ENCODE assay signal across 27 cellular contexts in the genomic region with DNA sequence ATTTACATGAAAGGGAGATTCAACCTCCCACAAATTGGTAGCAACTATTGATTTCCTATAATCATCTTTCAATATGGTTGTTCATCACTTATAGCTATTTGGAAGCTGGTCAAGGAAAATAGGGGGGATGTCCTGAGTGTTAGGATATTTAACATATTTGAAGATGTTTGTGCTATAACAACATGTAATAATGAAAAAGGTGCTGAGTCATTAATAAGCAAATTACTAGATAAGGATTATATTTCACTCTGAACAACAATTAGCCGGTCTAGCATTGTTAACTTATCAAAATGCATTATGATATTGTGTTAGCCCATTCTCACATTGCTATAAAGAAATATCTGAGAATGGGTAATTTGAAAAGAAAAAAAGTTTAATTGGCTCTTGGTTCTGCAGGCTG.
DNase-seq lines count a peak whose midpoint lies in the region; ATAC-seq, FAIRE-seq and TF ChIP-seq lines count a peak whose summit lies in the region.
"Had no signal": no experiment of that assay in that cellular context is flagged by ENCODE, and none has a peak within 500 bp of the region (broad histone marks: within the 10 kb centered on the region; RNA-seq: fewer than 3 reads in every experiment).

No MANE protein-coding gene starts in this region.

- in situ Hi-C loops in HepG2 (cut with HindIII; ENCODE audit: extremely low pct_ligation_motif_present, low pct_unique_long_range_greater_than_20kb) = no loop called here
- in situ Hi-C loops in IMR-90 (cut with MboI; ENCODE audit: low sequenced_read_pairs) = no loop called here

- TF ChIP-seq POLR2A in HepG2 (IDR thresholded peaks at IDR 0.05; ENCODE audit: insufficient read depth in 1 of 2, low read depth in 2 of 2, low read length in 2 of 2) (no peak), right lobe of liver (IDR thresholded peaks at IDR 0.05) (no peak), IMR-90 (IDR thresholded peaks at IDR 0.05; ENCODE audit: low read depth, low read length) (no peak), gastroesophageal sphincter (IDR thresholded peaks at IDR 0.05) (no peak)

- POLR2A ChIA-PET in HepG2 (lab: Yijun Ruan, JAX) (no interaction called here), IMR-90 (lab: Charles Lee; ENCODE audit: unreplicated experiment) (no interaction called here)

- intact Hi-C loops in HepG2 (cut with micrococcal nuclease; ENCODE audit: unreplicated experiment) = no loop called here
- intact Hi-C loops in right lobe of liver (cut with DNase I) = no loop called here
- intact Hi-C loops in IMR-90 (cut with micrococcal nuclease) = no loop called here

- no peaks in the 10 kb centered on the region for H3K27me3 ChIP-seq in HepG2 (ENCODE audit: control insufficient read depth in 1 of 2, insufficient read depth in 2 of 2, low read length in 2 of 2)
- H3K27me3 ChIP-seq in right lobe of liver = no peaks in the 10 kb centered on the region
- no peaks in the 10 kb centered on the region for H3K27me3 ChIP-seq in IMR-90 (ENCODE audit: control insufficient read depth, insufficient read depth, low read length)
- H3K27me3 ChIP-seq in endodermal cell (ENCODE audit: control insufficient read depth, insufficient read depth, low read length, poor library complexity, severe bottlenecking) = no peaks in the 10 kb centered on the region
- H3K27me3 ChIP-seq in gastroesophageal sphincter = no peaks in the 10 kb centered on the region
- H3K27me3 ChIP-seq: BE2C, BLaER1 had no signal

- no peak overlapping the region for H3K56ac ChIP-seq in IMR-90 (ENCODE audit: extremely low read depth, insufficient read depth, low read length)

- H2AK5ac ChIP-seq in IMR-90 (ENCODE audit: low read depth, low read length) = no peak overlapping the region

- no peak overlapping the region for H2BK20ac ChIP-seq in IMR-90 (ENCODE audit: low read depth, low read length)

- no peak overlapping the region for H2BK120ac ChIP-seq in IMR-90 (ENCODE audit: low read depth, low read length)

- H2BK5ac ChIP-seq in IMR-90 (ENCODE audit: low read depth, low read length, poor library complexity, severe bottlenecking) = no peak overlapping the region

- H3K18ac ChIP-seq in IMR-90 (ENCODE audit: low read depth, low read length) = no peak overlapping the region

- no peak overlapping the region for H4K5ac ChIP-seq in IMR-90 (ENCODE audit: low read depth, low read length)

- H3K4me3 ChIP-seq in HepG2 (replicated peaks in 1 of 3; ENCODE audit: insufficient read depth in 1 of 3, low read depth in 2 of 3, low read length in 3 of 3) (no peak overlapping the region), right lobe of liver (no peak overlapping the region), IMR-90 (ENCODE audit: insufficient read depth, low read depth, low read length) (no peak overlapping the region), endodermal cell (ENCODE audit: low read length) (no peak overlapping the region), gastroesophageal sphincter (no peak overlapping the region)
- H3K4me3 ChIP-seq: BLaER1, GM12878 had no signal

- H3K23ac ChIP-seq in IMR-90 (ENCODE audit: low read depth, low read length) = no peak overlapping the region

- CTCF ChIA-PET in HepG2 (lab: Yijun Ruan, JAX; ENCODE audit: low intra/inter-chr PET ratio, low total read pairs) = no interaction called here
- CTCF ChIA-PET in IMR-90 (lab: Yijun Ruan, JAX) = no interaction called here

- no peaks in the 10 kb centered on the region for H3K79me2 ChIP-seq in HepG2 (ENCODE audit: insufficient read depth, low read length)

- H3K27me3 Mint-ChIP-seq in endodermal cell (ENCODE audit: insufficient read depth) = no peaks in the 10 kb centered on the region
- H3K27me3 Mint-ChIP-seq: CD4-positive, alpha-beta memory T cell; CD4-positive, CD25-positive, alpha-beta regulatory T cell; CD8-positive, alpha-beta memory T cell had no signal

- dilution Hi-C loops in IMR-90 (cut with HindIII; ENCODE audit: low sequenced_read_pairs, unreplicated experiment) = no loop called here

- no peaks in the 10 kb centered on the region for H3K36me3 Mint-ChIP-seq in endodermal cell (ENCODE audit: low read depth)
- H3K36me3 Mint-ChIP-seq: CD14-positive monocyte; CD4-positive, alpha-beta memory T cell; CD4-positive, CD25-positive, alpha-beta regulatory T cell; CD8-positive, alpha-beta memory T cell had no signal

- TF ChIP-seq RAD21 in HepG2 (CRISPR knock-in tag; IDR thresholded peaks at IDR 0.05) (no peak), IMR-90 (IDR thresholded peaks at IDR 0.05; ENCODE audit: low read length) (no peak)

- H3K27ac Mint-ChIP-seq in endodermal cell = peak overlapping the region; percentile 27
- H3K27ac Mint-ChIP-seq: CD14-positive monocyte; CD4-positive, alpha-beta memory T cell; CD4-positive, CD25-positive, alpha-beta regulatory T cell; CD8-positive, alpha-beta memory T cell had no signal

- FAIRE-seq in HepG2 (lab: Jason Lieb, UNC) = no peak
- FAIRE-seq: GM12878, GM12892, GM18507, GM19239 had no signal

- H3K9me3 Mint-ChIP-seq in endodermal cell = peaks cover 2% of the 10 kb centered on the region

- H2AK9ac ChIP-seq in IMR-90 (replicated peaks; ENCODE audit: low read depth, low read length, poor library complexity) = no peak overlapping the region

- WGBS in HepG2 (ENCODE audit: low lambda C conversion rate) = 0% methylated on average over 1 of the region's 1 CpG
- 76% methylated on average over 1 of the region's 1 CpG for WGBS in right lobe of liver (ENCODE audit: insufficient coverage, low coverage, low lambda C conversion rate, missing lambda C conversion rate)
- WGBS in IMR-90 (ENCODE audit: extremely low coverage in 2 of 2, insufficient read length in 1 of 2), 2 experiments = no CpG with 5 or more reads among the region's 1 CpG
- WGBS in endodermal cell (ENCODE audit: insufficient coverage in 1 of 2, insufficient read length in 1 of 2), 2 experiments = no CpG with 5 or more reads among the region's 1 CpG
- WGBS in gastroesophageal sphincter (ENCODE audit: low coverage in 1 of 2), 2 donors = 88 to 100% methylated on average over 1 of the region's 1 CpG

- H2AFZ ChIP-seq in HepG2 (ENCODE audit: low read length) = no peak overlapping the region
- H2AFZ ChIP-seq in IMR-90 (replicated peaks; ENCODE audit: low read length, poor library complexity) = no peak overlapping the region

- DNase-seq in HepG2 (ENCODE audit: low spot score) (no peak), right lobe of liver (no peak), IMR-90 (no peak), endodermal cell (no peak)
- DNase-seq: ACHN; BE2C; C1 segment of cervical spinal cord; CD4-positive, alpha-beta memory T cell; CD4-positive, CD25-positive, alpha-beta regulatory T cell; CD8-positive, alpha-beta memory T cell; COR-L47; DMS 273 treated with DMSO at 0.1 percent for 48 hours; DMS153; DMS53; DMS79; DND-41; EL; GDM1 had no signal

- H3K4me1 ChIP-seq in HepG2 (ENCODE audit: insufficient read depth, low read length) (no peaks in the 10 kb centered on the region), right lobe of liver (peaks cover 0 to 5% (median 0%) of the 10 kb centered on the region in 4 donors), IMR-90 (ENCODE audit: control insufficient read depth, insufficient read depth, low read length) (no peaks in the 10 kb centered on the region), endodermal cell (ENCODE audit: control insufficient read depth, insufficient read depth, low read length) (no peaks in the 10 kb centered on the region), gastroesophageal sphincter (no peaks in the 10 kb centered on the region)
- H3K4me1 ChIP-seq: BE2C, BLaER1 had no signal

- H2BK15ac ChIP-seq in IMR-90 (ENCODE audit: low read depth, low read length) = no peak overlapping the region

- H4K20me1 ChIP-seq in HepG2 (ENCODE audit: insufficient read depth, low read length) = no peaks in the 10 kb centered on the region
- H4K20me1 ChIP-seq in IMR-90 (ENCODE audit: insufficient read depth, low read length) = no peaks in the 10 kb centered on the region
- H4K20me1 ChIP-seq: BLaER1 had no signal

- no peak overlapping the region for H3K14ac ChIP-seq in IMR-90 (replicated peaks; ENCODE audit: low read depth, low read length)

- H4K8ac ChIP-seq in IMR-90 (ENCODE audit: low read depth in 2 of 2, low read length in 2 of 2) = no peak overlapping the region

- no peak for TF ChIP-seq EP300 in HepG2 (IDR thresholded peaks at IDR 0.05; ENCODE audit: low read depth in 2 of 2, low read length in 2 of 2)
- TF ChIP-seq EP300 in HepG2 (CRISPR knock-in tag; IDR thresholded peaks at IDR 0.05; ENCODE audit: borderline replicate concordance) = no peak
- no peak for TF ChIP-seq EP300 in gastroesophageal sphincter (IDR thresholded peaks at IDR 0.05)

- no peaks in the 10 kb centered on the region for H3K4me1 Mint-ChIP-seq in endodermal cell
- H3K4me1 Mint-ChIP-seq: CD14-positive monocyte; CD4-positive, alpha-beta memory T cell; CD4-positive, CD25-positive, alpha-beta regulatory T cell; CD8-positive, alpha-beta memory T cell had no signal

- no peak overlapping the region for H3K27ac ChIP-seq in HepG2 (ENCODE audit: extremely low read length, insufficient read depth, low read length)
- no peak overlapping the region for H3K27ac ChIP-seq in right lobe of liver
- no peak overlapping the region for H3K27ac ChIP-seq in IMR-90 (ENCODE audit: insufficient read depth, low read length)
- H3K27ac ChIP-seq in endodermal cell (ENCODE audit: low read depth, low read length) = no peak overlapping the region
- no peak overlapping the region for H3K27ac ChIP-seq in gastroesophageal sphincter
- H3K27ac ChIP-seq: 22Rv1, BLaER1 had no signal

- H3K4ac ChIP-seq in IMR-90 (ENCODE audit: low read depth, low read length) = no peak overlapping the region

- ATAC-seq in HepG2 = no peak
- ATAC-seq in right lobe of liver = no peak
- no peak for ATAC-seq in IMR-90 (ENCODE audit: low read depth)
- ATAC-seq in gastroesophageal sphincter = no peak
- ATAC-seq in HG03095 (IDR thresholded peaks at IDR 0.05; ENCODE audit: unreplicated experiment) = no peak
- ATAC-seq: GM12878 had no signal

- no peaks in the 10 kb centered on the region for H3K36me3 ChIP-seq in HepG2 (replicated peaks in 1 of 2; ENCODE audit: control insufficient read depth in 1 of 2, insufficient read depth in 2 of 2, low read length in 2 of 2)
- no peaks in the 10 kb centered on the region for H3K36me3 ChIP-seq in right lobe of liver
- no peaks in the 10 kb centered on the region for H3K36me3 ChIP-seq in IMR-90 (ENCODE audit: control insufficient read depth, insufficient read depth, low read length)
- no peaks in the 10 kb centered on the region for H3K36me3 ChIP-seq in endodermal cell (ENCODE audit: control insufficient read depth, insufficient read depth, low read length)
- H3K36me3 ChIP-seq in gastroesophageal sphincter = no peaks in the 10 kb centered on the region
- H3K36me3 ChIP-seq: BE2C, BLaER1 had no signal

- BruUV-seq in HepG2 (replicated peaks; lab: Mats Ljungman, UMichigan) (no TSS peak), IMR-90 (replicated peaks; lab: Mats Ljungman, UMichigan) (no TSS peak)

- no peak overlapping the region for H4K91ac ChIP-seq in IMR-90 (ENCODE audit: insufficient read depth, low read depth, low read length)

- peaks cover 27% of the 10 kb centered on the region for H3K9me3 ChIP-seq in HepG2 (ENCODE audit: low read length)
- H3K9me3 ChIP-seq in right lobe of liver = no peaks in the 10 kb centered on the region
- H3K9me3 ChIP-seq in IMR-90 (ENCODE audit: control insufficient read depth, insufficient read depth, low read length) = peaks cover 5% of the 10 kb centered on the region
- no peaks in the 10 kb centered on the region for H3K9me3 ChIP-seq in endodermal cell (ENCODE audit: control insufficient read depth, low read length)
- no peaks in the 10 kb centered on the region for H3K9me3 ChIP-seq in gastroesophageal sphincter
- H3K9me3 ChIP-seq: BE2C, BLaER1 had no signal

- TF ChIP-seq CTCF in HepG2 (CRISPR knock-in tag; IDR thresholded peaks at IDR 0.05) = no peak
- no peak for TF ChIP-seq CTCF in right lobe of liver (IDR thresholded peaks at IDR 0.05)
- no peak for TF ChIP-seq CTCF in IMR-90 (conservative IDR thresholded peaks at IDR 0.05; ENCODE audit: low read depth, low read length)
- TF ChIP-seq CTCF in endodermal cell (conservative IDR thresholded peaks at IDR 0.05) = no peak
- no peak for TF ChIP-seq CTCF in gastroesophageal sphincter (IDR thresholded peaks at IDR 0.05)

- H3K9ac ChIP-seq in HepG2 (ENCODE audit: insufficient read depth, low read depth, low read length) (no peak overlapping the region), IMR-90 (ENCODE audit: low read depth, low read length) (no peak overlapping the region), endodermal cell (ENCODE audit: extremely low read depth, low read length, poor library complexity, severe bottlenecking) (no peak overlapping the region)
- H3K9ac ChIP-seq: BLaER1 had no signal

- H3K4me2 ChIP-seq in HepG2 (ENCODE audit: low read depth, low read length) (no peak overlapping the region), IMR-90 (ENCODE audit: low read depth, low read length) (no peak overlapping the region)
- H3K4me2 ChIP-seq: BLaER1 had no signal

- no peaks in the 10 kb centered on the region for H3K79me1 ChIP-seq in IMR-90 (ENCODE audit: low read depth in 1 of 2, low read length in 2 of 2)

- H3K4me3 Mint-ChIP-seq in endodermal cell = no peak overlapping the region
- H3K4me3 Mint-ChIP-seq: CD14-positive monocyte; CD4-positive, alpha-beta memory T cell; CD4-positive, CD25-positive, alpha-beta regulatory T cell; CD8-positive, alpha-beta memory T cell had no signal

- no peaks in the 10 kb centered on the region for H3K9me1 ChIP-seq in IMR-90 (ENCODE audit: insufficient read depth, low read length)
